8 cellular contexts compared by ENCODE assay signal in genomic region chr10:46787321-46787615, GRCh38.
DNase-seq lines count a peak whose midpoint lies in the region; ATAC-seq lines count a peak whose summit lies in the region.

No MANE protein-coding gene starts in this region.

- no peaks in the 10 kb centered on the region for H3K36me3 Mint-ChIP-seq in stimulated activated memory B cell treated with anti-CD40 and anti-IgM and Interleukin-4, amounts not matched to agents 10 μg/mL and 1 μg/mL and 100 μg/mL, for 72 hours

- ATAC-seq in HG02885 (IDR thresholded peaks at IDR 0.05; ENCODE audit: poor library complexity, unreplicated experiment), result peak; percentile 37
- peak; percentile 51 for ATAC-seq in left lobe of liver
- peak; percentile 82 for ATAC-seq in stimulated activated memory B cell treated with anti-CD40 and anti-IgM and Interleukin-4, amounts not matched to agents 10 μg/mL and 1 μg/mL and 100 μg/mL, for 72 hours
- ATAC-seq in GM21526 (IDR thresholded peaks at IDR 0.05; ENCODE audit: low FRiP score, unreplicated experiment), result no peak

- H3K4me3 Mint-ChIP-seq in stimulated activated memory B cell treated with anti-CD40 and anti-IgM and Interleukin-4, amounts not matched to agents 10 μg/mL and 1 μg/mL and 100 μg/mL, for 72 hours, result peak overlapping the region; percentile 98

- no peaks in the 10 kb centered on the region for H3K9me3 Mint-ChIP-seq in stimulated activated memory B cell treated with anti-CD40 and anti-IgM and Interleukin-4, amounts not matched to agents 10 μg/mL and 1 μg/mL and 100 μg/mL, for 72 hours

- no peaks in the 10 kb centered on the region for H3K27me3 Mint-ChIP-seq in stimulated activated memory B cell treated with anti-CD40 and anti-IgM and Interleukin-4, amounts not matched to agents 10 μg/mL and 1 μg/mL and 100 μg/mL, for 72 hours

- DNase-seq in NCI-H1417 (lab: John Stamatoyannopoulos, UW) (peak in 2 of 3 experiments; percentile 27 to 44), NCI-H1417 treated with DMSO at 0.1 percent for 48 hours (lab: John Stamatoyannopoulos, UW) (no peak), RPMI8226 (peak; percentile 28), cerebellum (ENCODE audit: low spot score) (peak; percentile 18), left lobe of liver (ENCODE audit: low spot score) (peak; percentile 58)

- H3K4me1 Mint-ChIP-seq in stimulated activated memory B cell treated with anti-CD40 and anti-IgM and Interleukin-4, amounts not matched to agents 10 μg/mL and 1 μg/mL and 100 μg/mL, for 72 hours, result peaks cover 6% of the 10 kb centered on the region

- H3K27ac Mint-ChIP-seq in stimulated activated memory B cell treated with anti-CD40 and anti-IgM and Interleukin-4, amounts not matched to agents 10 μg/mL and 1 μg/mL and 100 μg/mL, for 72 hours, result peak overlapping the region; percentile 92
